Comparison of ENCODE assay signal across 8 cellular contexts in genomic region chr13:76885203-76886004, GRCh38. TPM values are rescaled to one million over a fixed set of nuclear protein-coding genes. Genes with fewer than 3 reads are reported as not detected.
DNase-seq lines count a peak whose midpoint lies in the region; ATAC-seq and TF ChIP-seq lines count a peak whose summit lies in the region.

No MANE protein-coding gene starts in this region.

- H3K36me3 ChIP-seq in KMS-11 (ENCODE audit: insufficient read depth): no peaks in the 10 kb centered on the region
- no peaks in the 10 kb centered on the region for H3K36me3 ChIP-seq in ascending aorta
- H3K36me3 ChIP-seq in hepatocyte (replicated peaks; ENCODE audit: insufficient read depth, low read depth): no peaks in the 10 kb centered on the region

- H2AFZ ChIP-seq in KMS-11 (ENCODE audit: low read depth) (peak overlapping the region; percentile 61), hepatocyte (peak overlapping the region; percentile 77)

- H3K9me3 ChIP-seq in ascending aorta (no peaks in the 10 kb centered on the region), hepatocyte (ENCODE audit: low read depth) (no peaks in the 10 kb centered on the region)

- ATAC-seq in GM21723 (IDR thresholded peaks at IDR 0.05; ENCODE audit: unreplicated experiment) (peak; percentile 50), sciatic nerve (peak; percentile 77)

- H3K79me2 ChIP-seq in KMS-11 (ENCODE audit: insufficient read depth, low read depth): peaks cover 8% of the 10 kb centered on the region; the same call in 1 of the 2 replicates
- peaks cover 45% of the 10 kb centered on the region for H3K79me2 ChIP-seq in hepatocyte

- no peaks in the 10 kb centered on the region for H4K20me1 ChIP-seq in KMS-11 (ENCODE audit: insufficient read depth)
- peaks cover 12% of the 10 kb centered on the region for H4K20me1 ChIP-seq in hepatocyte (ENCODE audit: insufficient read depth, poor library complexity, severe bottlenecking)

- WGBS in hepatocyte (ENCODE audit: low lambda C conversion rate, missing lambda C conversion rate): 1% methylated on average over 89 of the region's 94 CpGs

- TF ChIP-seq CTCF in KMS-11 (conservative IDR thresholded peaks at IDR 0.05; ENCODE audit: low read depth, low read length) (no peak), ascending aorta (IDR thresholded peaks at IDR 0.05) (peak; percentile 27 to 51 (median 36)), hepatocyte (IDR thresholded peaks at IDR 0.05; ENCODE audit: poor library complexity) (peak; percentile 56)

- peak; percentile 85 for DNase-seq in G401 (ENCODE audit: low spot score)
- peak in 4 of 5 donors; percentile 21 to 71 (median 38) for DNase-seq in T-helper 1 cell
- peak; percentile 28 to 86 for DNase-seq in ascending aorta (ENCODE audit: low spot score in 2 of 2)
- peak; percentile 78 for DNase-seq in hepatocyte (ENCODE audit: low spot score)
- DNase-seq in sciatic nerve (ENCODE audit: low spot score): peak; percentile 88
- no peak for DNase-seq in NCI-H1048 (lab: John Stamatoyannopoulos, UW)

- in situ Hi-C loops in G401 (cut with HindIII; ENCODE audit: low sequenced_read_pairs): no loop called here

- intact Hi-C loops in ascending aorta (cut with DNase I): loop anchor here (5.0 to 10.0 kb wide), 12 partner anchors 63 to 1331 kb away; partner anchors contain the start of genes CLN5, FBXL3 and MYCBP2
- intact Hi-C loops in sciatic nerve (cut with DNase I): no loop called here

- H3K4me1 ChIP-seq in KMS-11 (ENCODE audit: low read depth, poor library complexity, severe bottlenecking) (peaks cover 17% of the 10 kb centered on the region), ascending aorta (peaks cover 0 to 11% of the 10 kb centered on the region in 2 donors), hepatocyte (ENCODE audit: insufficient read depth) (peaks cover 21% of the 10 kb centered on the region)

- H3K27ac ChIP-seq in KMS-11 (peak overlapping the region; percentile 46; the same call in 1 of the 2 replicates), ascending aorta (peak overlapping the region; percentile 87 to 97), hepatocyte (peak overlapping the region; percentile 97)

- H3K27me3 ChIP-seq in KMS-11 (ENCODE audit: insufficient read depth, low read depth) (no peaks in the 10 kb centered on the region), ascending aorta (no peaks in the 10 kb centered on the region), hepatocyte (no peaks in the 10 kb centered on the region)

- H3K4me2 ChIP-seq in KMS-11: peak overlapping the region; percentile 87
- peak overlapping the region; percentile 96 for H3K4me2 ChIP-seq in hepatocyte

- peak overlapping the region; percentile 65 for H3K9ac ChIP-seq in KMS-11

- no peaks in the 10 kb centered on the region for H3K9me2 ChIP-seq in hepatocyte (replicated peaks; ENCODE audit: insufficient read depth)

- no peak overlapping the region for H3K4me3 ChIP-seq in KMS-11 (IDR thresholded peaks at IDR 0.05; ENCODE audit: insufficient read depth, low read depth, low read length)
- peak overlapping the region; percentile 94 to 99 for H3K4me3 ChIP-seq in ascending aorta
- H3K4me3 ChIP-seq in hepatocyte: peak overlapping the region; percentile 95

RNA-seq across cellular contexts. Expression of gene KCTD12, which starts 0.8 kb away (rescaled TPM):
- 0.07 TPM in 1 of 2 replicates, not detected in the other for total RNA-seq in G401 (2014; rRNA removed; shearing (Covaris generic))
- total RNA-seq in ascending aorta (120 TPM), hepatocyte (62.8 and 70.5 TPM in 2 replicates), sciatic nerve (202 TPM)
- 7.7 and 9.1 TPM in 2 replicates for polyA plus RNA-seq in hepatocyte

Comparison
In these comparisons a context has a peak if more than half of its experiments do, and no peak if none do; other contexts are left out.
1. H3K27ac ChIP-seq: peak in every context shown above with its lines; median percentile 97 in hepatocyte; 92 in ascending aorta; 46 in KMS-11.
2. RNA of gene KCTD12, which starts 0.8 kb away (total RNA-seq): 202 TPM in sciatic nerve (single experiment), 120 TPM in ascending aorta (single experiment) and 62.8 to 70.5 TPM in hepatocyte; 0.07 TPM in G401; every median in the first group is over 10 times any median in the second.